28 cellular contexts compared by ENCODE assay signal in genomic region chr2:172571245-172571644, GRCh38.
"Had no signal": no experiment of that assay in that cellular context is flagged by ENCODE, and none has a peak within 500 bp of the region (broad histone marks: within the 10 kb centered on the region; RNA-seq: fewer than 3 reads in every experiment).

No MANE protein-coding gene starts in this region.

- H3K27ac Mint-ChIP-seq: activated CD8-positive, alpha-beta T cell treated with anti-CD3 and anti-CD28 coated beads for 36 hours; activated naive CD4-positive, alpha-beta T cell treated with anti-CD3 and anti-CD28 coated beads for 36 hours; activated naive CD4-positive, alpha-beta T cell treated with anti-CD3 and anti-CD28 coated beads, Interleukin-2, amount 50 U/mL, for 24 hours; activated naive CD8-positive, alpha-beta T cell treated with anti-CD3 and anti-CD28 coated beads for 36 hours; activated naive CD8-positive, alpha-beta T cell treated with anti-CD3 and anti-CD28 coated beads, Interleukin-2, amount 50 U/mL, for 24 hours; activated T-helper 1 cell treated with anti-CD3 and anti-CD28 coated beads, Interleukin-12 subunit alpha, Interleukin-12 subunit beta, Interleukin-2, Interleukin-4 antibody, amounts not matched to agents 30 ng/mL and 10 ng/mL and 1 ng/mL, durations not matched to agents 14 hours and 24 hours and 36 hours; activated T-helper 2 cell treated with anti-CD3 and anti-CD28 coated beads, Interferon-gamma antibody, Interleukin-2, Interleukin-4, amounts not matched to agents 10 μg/mL and 5 μg/mL and 100 μg/mL, durations not matched to agents 14 hours and 24 hours and 36 hours; dendritic cell treated with granulocyte-macrophage colony-stimulating factor and Interleukin-4, amounts not matched to agents 40 ng/mL and 50 ng/mL, for 4 days; endodermal cell; T-helper 17 cell; T-helper 2 cell treated with Interferon-gamma antibody and Interleukin-4, amounts not matched to agents 5 μg/mL and 100 μg/mL, for 36 hours had no signal

- ATAC-seq: activated CD8-positive, alpha-beta T cell treated with anti-CD3 and anti-CD28 coated beads for 36 hours; activated naive CD8-positive, alpha-beta T cell treated with anti-CD3 and anti-CD28 coated beads, Interleukin-2, amount 50 U/mL, for 24 hours; activated T-cell treated with anti-CD3 and anti-CD28 coated beads, Interleukin-2, amount 50 U/mL, for 4 hours; esophagus mucosa; T-helper 17 cell had no signal

- H3K4me1 Mint-ChIP-seq: brain; central memory CD8-positive, alpha-beta T cell; endodermal cell; T-helper 17 cell had no signal

- H3K4me3 Mint-ChIP-seq: activated CD8-positive, alpha-beta T cell treated with anti-CD3 and anti-CD28 coated beads for 36 hours; activated naive CD4-positive, alpha-beta T cell treated with anti-CD3 and anti-CD28 coated beads for 36 hours; activated naive CD4-positive, alpha-beta T cell treated with anti-CD3 and anti-CD28 coated beads, Interleukin-2, amount 50 U/mL, for 24 hours; activated naive CD8-positive, alpha-beta T cell treated with anti-CD3 and anti-CD28 coated beads for 36 hours; activated naive CD8-positive, alpha-beta T cell treated with anti-CD3 and anti-CD28 coated beads, Interleukin-2, amount 50 U/mL, for 24 hours; activated T-cell treated with anti-CD3 and anti-CD28 coated beads, Interleukin-2, amount 50 U/mL, for 4 hours; activated T-helper 1 cell treated with anti-CD3 and anti-CD28 coated beads, Interleukin-12 subunit alpha, Interleukin-12 subunit beta, Interleukin-2, Interleukin-4 antibody, amounts not matched to agents 30 ng/mL and 10 ng/mL and 1 ng/mL, durations not matched to agents 14 hours and 24 hours and 36 hours; brain; central memory CD8-positive, alpha-beta T cell; dendritic cell treated with granulocyte-macrophage colony-stimulating factor and Interleukin-4, amounts not matched to agents 40 ng/mL and 50 ng/mL, for 4 days; endodermal cell; T-helper 17 cell; T-helper 2 cell treated with Interferon-gamma antibody and Interleukin-4, amounts not matched to agents 5 μg/mL and 100 μg/mL, for 36 hours had no signal

- H3K27me3 Mint-ChIP-seq: activated CD8-positive, alpha-beta T cell treated with anti-CD3 and anti-CD28 coated beads for 36 hours; activated naive CD4-positive, alpha-beta T cell treated with anti-CD3 and anti-CD28 coated beads, Interleukin-2, amount 50 U/mL, for 24 hours; activated naive CD8-positive, alpha-beta T cell treated with anti-CD3 and anti-CD28 coated beads for 36 hours; activated naive CD8-positive, alpha-beta T cell treated with anti-CD3 and anti-CD28 coated beads, Interleukin-2, amount 50 U/mL, for 24 hours; central memory CD8-positive, alpha-beta T cell; dendritic cell treated with granulocyte-macrophage colony-stimulating factor and Interleukin-4, amounts not matched to agents 40 ng/mL and 50 ng/mL, for 4 days; T-helper 17 cell had no signal

- DNase-seq: activated CD4-positive, alpha-beta T cell treated with anti-CD3 and anti-CD28 coated beads for 4 hours; activated CD4-positive, alpha-beta T cell treated with anti-CD3 and anti-CD28 coated beads, Interleukin-2, amount 50 U/mL, for 1 hour; activated CD4-positive, alpha-beta T cell treated with anti-CD3 and anti-CD28 coated beads, Interleukin-2, amount 50 U/mL, for 48 hours; activated CD4-positive, CD25-positive, alpha-beta regulatory T cell; activated CD4-positive, CD25-positive, alpha-beta regulatory T cell treated with anti-CD3 and anti-CD28 coated beads, Interleukin-2, amount 50 U/mL, for 72 hours; activated CD8-positive, alpha-beta memory T cell treated with anti-CD3 and anti-CD28 coated beads for 24 hours; activated CD8-positive, alpha-beta T cell treated with anti-CD3 and anti-CD28 coated beads for 36 hours; activated effector memory CD4-positive, alpha-beta T cell treated with anti-CD3 and anti-CD28 coated beads, Interleukin-2, amount 50 U/mL, for 16 hours; activated naive CD4-positive, alpha-beta T cell treated with anti-CD3 and anti-CD28 coated beads for 36 hours; activated naive CD8-positive, alpha-beta T cell treated with anti-CD3 and anti-CD28 coated beads for 36 hours; activated naive CD8-positive, alpha-beta T cell treated with anti-CD3 and anti-CD28 coated beads, Interleukin-2, amount 50 U/mL, for 24 hours; activated T-cell treated with anti-CD3 and anti-CD28 coated beads, Interleukin-2, amount 50 U/mL, for 4 hours; dorsolateral prefrontal cortex; effector memory CD4-positive, alpha-beta T cell; endodermal cell; foreskin fibroblast; head of caudate nucleus; T-helper 1 cell; T-helper 17 cell; T1000 had no signal
